16 cellular contexts compared by ENCODE assay signal in genomic region chr4:74499986-74500781, GRCh38. TPM values are rescaled to one million over a fixed set of nuclear protein-coding genes. Genes with fewer than 3 reads are reported as not detected.
DNase-seq lines count a peak whose midpoint lies in the region; ATAC-seq and TF ChIP-seq lines count a peak whose summit lies in the region.
"Had no signal": no experiment of that assay in that cellular context is flagged by ENCODE, and none has a peak within 500 bp of the region (broad histone marks: within the 10 kb centered on the region; RNA-seq: fewer than 3 reads in every experiment).

No MANE protein-coding gene starts in this region.

- no peaks in the 10 kb centered on the region for H3K27me3 ChIP-seq in naive thymus-derived CD4-positive, alpha-beta T cell (ENCODE audit: control insufficient read depth in 2 of 2, insufficient read depth in 2 of 2, low read length in 2 of 2)
- no peaks in the 10 kb centered on the region for H3K27me3 ChIP-seq in thyroid gland
- H3K27me3 ChIP-seq: adrenal gland had no signal

- TF ChIP-seq POLR2A in thyroid gland (IDR thresholded peaks at IDR 0.05): no peak

- 83 to 86% methylated on average over 4 of the region's 4 CpGs for WGBS in thyroid gland, 2 donors

- H3K9me3 ChIP-seq in naive thymus-derived CD4-positive, alpha-beta T cell (ENCODE audit: control insufficient read depth in 2 of 3, low read length in 3 of 3): no peaks in the 10 kb centered on the region
- no peaks in the 10 kb centered on the region for H3K9me3 ChIP-seq in thyroid gland
- H3K9me3 ChIP-seq: adrenal gland had no signal

- POLR2A ChIA-PET in naive thymus-derived CD4-positive, alpha-beta T cell (lab: Charles Lee): no interaction called here

- H3K27ac Mint-ChIP-seq in naive thymus-derived CD4-positive, alpha-beta T cell: no peak overlapping the region
- H3K27ac Mint-ChIP-seq: mesothelial cell of epicardium had no signal

- intact Hi-C loops in naive thymus-derived CD4-positive, alpha-beta T cell (cut with micrococcal nuclease): no loop called here
- intact Hi-C loops in thyroid gland (cut with DNase I): no loop called here

- peaks cover 0 to 3% (median 0%) of the 10 kb centered on the region in 5 donors for H3K36me3 Mint-ChIP-seq in naive thymus-derived CD4-positive, alpha-beta T cell
- H3K36me3 Mint-ChIP-seq: CD14-positive monocyte, mesothelial cell of epicardium had no signal

- H3K27ac ChIP-seq in naive thymus-derived CD4-positive, alpha-beta T cell (ENCODE audit: low read depth, low read length): no peak overlapping the region
- H3K27ac ChIP-seq in thyroid gland: no peak overlapping the region
- H3K27ac ChIP-seq: adrenal gland had no signal

- H3K9me3 Mint-ChIP-seq in naive thymus-derived CD4-positive, alpha-beta T cell: peaks cover 0 to 12% (median 0%) of the 10 kb centered on the region in 11 donors

- peaks cover 5 to 35% (median 21%) of the 10 kb centered on the region in 5 donors for H3K27me3 Mint-ChIP-seq in naive thymus-derived CD4-positive, alpha-beta T cell

- CTCF ChIA-PET in naive thymus-derived CD4-positive, alpha-beta T cell (lab: Charles Lee): no interaction called here

- H3K4me1 Mint-ChIP-seq in naive thymus-derived CD4-positive, alpha-beta T cell: no peaks in the 10 kb centered on the region
- H3K4me1 Mint-ChIP-seq: CD14-positive monocyte had no signal

- no peaks in the 10 kb centered on the region for H3K4me1 ChIP-seq in naive thymus-derived CD4-positive, alpha-beta T cell (ENCODE audit: control insufficient read depth in 2 of 2, insufficient read depth in 2 of 2, low read length in 2 of 2)
- H3K4me1 ChIP-seq in thyroid gland: no peaks in the 10 kb centered on the region
- H3K4me1 ChIP-seq: adrenal gland had no signal

- DNase-seq in Daoy (ENCODE audit: low read depth): peak; percentile 49
- DNase-seq in LHCN-M2 (ENCODE audit: low read depth): peak; percentile 82
- DNase-seq in hepatic stellate cell (ENCODE audit: low spot score): peak; percentile 35
- no peak for DNase-seq in DMS 273 (lab: John Stamatoyannopoulos, UW; ENCODE audit: unreplicated experiment)
- DNase-seq in naive thymus-derived CD4-positive, alpha-beta T cell: no peak
- DNase-seq in thyroid gland: no peak
- DNase-seq: adrenal gland; effector CD8-positive, alpha-beta T cell; hippocampal formation; NCI-H2171 had no signal

- H3K4me3 ChIP-seq in naive thymus-derived CD4-positive, alpha-beta T cell (ENCODE audit: low read length): no peak overlapping the region
- no peak overlapping the region for H3K4me3 ChIP-seq in thyroid gland (replicated peaks in 1 of 3)
- H3K4me3 ChIP-seq: adrenal gland, K562 had no signal

- no peak for TF ChIP-seq CTCF in thyroid gland (IDR thresholded peaks at IDR 0.05)

- H3K36me3 ChIP-seq in naive thymus-derived CD4-positive, alpha-beta T cell (ENCODE audit: control insufficient read depth in 2 of 3, insufficient read depth in 3 of 3, low read length in 3 of 3): no peaks in the 10 kb centered on the region
- no peaks in the 10 kb centered on the region for H3K36me3 ChIP-seq in thyroid gland
- H3K36me3 ChIP-seq: adrenal gland had no signal

- ATAC-seq in GM21786 (IDR thresholded peaks at IDR 0.05; ENCODE audit: unreplicated experiment) (peak; percentile 76), HG02610 (IDR thresholded peaks at IDR 0.05; ENCODE audit: unreplicated experiment) (no peak)
- no peak for ATAC-seq in naive thymus-derived CD4-positive, alpha-beta T cell
- ATAC-seq: K562 had no signal

- no peak overlapping the region for H3K4me3 Mint-ChIP-seq in naive thymus-derived CD4-positive, alpha-beta T cell
- H3K4me3 Mint-ChIP-seq: CD14-positive monocyte, mesothelial cell of epicardium had no signal

RNA-seq across cellular contexts. Expression of gene AREG, which starts 55.2 kb away (rescaled TPM):
- total RNA-seq in Daoy (2014; rRNA removed; shearing (Covaris generic)): 0.29 TPM in 1 of 2 replicates, not detected in the other
- total RNA-seq in LHCN-M2 (2014; rRNA removed) (75.3 and 95.8 TPM in 2 replicates), thyroid gland (1 to 10 TPM in 2 of 4 donors, under 1 TPM in 2; 0.63 to 2.6 (median 1.2) TPM)
- polyA plus RNA-seq in LHCN-M2 (2012): 0.91 TPM
- total RNA-seq in naive thymus-derived CD4-positive, alpha-beta T cell: 10 to 100 TPM in 2 of 5 experiments, under 1 TPM in 2, not detected in 1; 0.36 to 30.5 (median 6.7) TPM
- polyA plus RNA-seq in naive thymus-derived CD4-positive, alpha-beta T cell: 1 to 10 TPM; 1.1 to 6.0 TPM
- total RNA-seq: T-helper 2 cell treated with Interferon-gamma antibody and Interleukin-4, amounts not matched to agents 100 ng/mL and 5 ng/mL, for 36 hours had no signal

Comparison
In these comparisons a context has a peak if more than half of its experiments do, and no peak if none do; other contexts are left out.
1. DNase-seq: peak in Daoy (single experiment), LHCN-M2 (single experiment) and hepatic stellate cell (single experiment); none in DMS 273 (single experiment), naive thymus-derived CD4-positive, alpha-beta T cell (0 of 9) and thyroid gland (0 of 2).